20 cellular contexts compared by ENCODE assay signal in genomic region chr12:62379026-62379722, GRCh38.
DNase-seq lines count a peak whose midpoint lies in the region; ATAC-seq, FAIRE-seq and TF ChIP-seq lines count a peak whose summit lies in the region.
"Had no signal": no experiment of that assay in that cellular context is flagged by ENCODE, and none has a peak within 500 bp of the region (broad histone marks: within the 10 kb centered on the region; RNA-seq: fewer than 3 reads in every experiment).

No MANE protein-coding gene starts in this region.

- ATAC-seq in CD4-positive, CD25-positive, alpha-beta regulatory T cell (ENCODE audit: low read depth in 2 of 2): no peak
- ATAC-seq in naive thymus-derived CD8-positive, alpha-beta T cell: no peak
- no peak for ATAC-seq in lower lobe of right lung
- ATAC-seq: heart left ventricle; stimulated activated naive CD8-positive, alpha-beta T cell treated with anti-CD3 and anti-CD28 coated beads, Interleukin-15, amount 100 ng/mL, for 72 hours had no signal

- intact Hi-C loops in lower lobe of right lung (cut with DNase I) (no loop called here), Calu3 (cut with micrococcal nuclease; ENCODE audit: unreplicated experiment) (no loop called here)
- intact Hi-C loops in activated T-helper 1 cell treated with anti-CD3 and anti-CD28 coated beads, Interleukin-12 subunit alpha, Interleukin-12 subunit beta, Interleukin-2, Interleukin-4 antibody, amounts not matched to agents 30 ng/mL and 10 ng/mL and 1 ng/mL, durations not matched to agents 14 hours and 24 hours and 36 hours (cut with micrococcal nuclease): no loop called here

- H3K27me3 Mint-ChIP-seq in CD4-positive, CD25-positive, alpha-beta regulatory T cell: no peaks in the 10 kb centered on the region
- H3K27me3 Mint-ChIP-seq in naive thymus-derived CD8-positive, alpha-beta T cell: no peaks in the 10 kb centered on the region
- H3K27me3 Mint-ChIP-seq in activated T-helper 1 cell treated with anti-CD3 and anti-CD28 coated beads, Interleukin-12 subunit alpha, Interleukin-12 subunit beta, Interleukin-2, Interleukin-4 antibody, amounts not matched to agents 30 ng/mL and 10 ng/mL and 1 ng/mL, durations not matched to agents 14 hours and 24 hours and 36 hours (ENCODE audit: insufficient read depth): no peaks in the 10 kb centered on the region
- H3K27me3 Mint-ChIP-seq in Calu3 (ENCODE audit: unreplicated experiment): no peaks in the 10 kb centered on the region
- H3K27me3 Mint-ChIP-seq: stimulated activated naive CD8-positive, alpha-beta T cell treated with anti-CD3 and anti-CD28 coated beads, Interleukin-15, amount 100 ng/mL, for 72 hours had no signal

- peak overlapping the region in 2 of 3 donors; percentile 14 to 47 for H3K27ac Mint-ChIP-seq in CD4-positive, CD25-positive, alpha-beta regulatory T cell
- peak overlapping the region in 8 of 10 donors; percentile 7 to 75 (median 35) for H3K27ac Mint-ChIP-seq in naive thymus-derived CD8-positive, alpha-beta T cell
- no peak overlapping the region for H3K27ac Mint-ChIP-seq in activated T-helper 1 cell treated with anti-CD3 and anti-CD28 coated beads, Interleukin-12 subunit alpha, Interleukin-12 subunit beta, Interleukin-2, Interleukin-4 antibody, amounts not matched to agents 30 ng/mL and 10 ng/mL and 1 ng/mL, durations not matched to agents 14 hours and 24 hours and 36 hours
- no peak overlapping the region for H3K27ac Mint-ChIP-seq in Calu3 (ENCODE audit: unreplicated experiment)

- peaks cover 33 to 53% (median 45%) of the 10 kb centered on the region in 4 donors for H3K4me1 Mint-ChIP-seq in CD4-positive, CD25-positive, alpha-beta regulatory T cell
- peaks cover 7 to 25% (median 22%) of the 10 kb centered on the region in 4 donors for H3K4me1 Mint-ChIP-seq in naive thymus-derived CD8-positive, alpha-beta T cell
- H3K4me1 Mint-ChIP-seq in activated T-helper 1 cell treated with anti-CD3 and anti-CD28 coated beads, Interleukin-12 subunit alpha, Interleukin-12 subunit beta, Interleukin-2, Interleukin-4 antibody, amounts not matched to agents 30 ng/mL and 10 ng/mL and 1 ng/mL, durations not matched to agents 14 hours and 24 hours and 36 hours (ENCODE audit: low read depth): peaks cover 19% of the 10 kb centered on the region
- H3K4me1 Mint-ChIP-seq in Calu3 (ENCODE audit: low read depth, unreplicated experiment): no peaks in the 10 kb centered on the region

- no peak overlapping the region for H3K4me3 Mint-ChIP-seq in CD4-positive, CD25-positive, alpha-beta regulatory T cell
- H3K4me3 Mint-ChIP-seq in naive thymus-derived CD8-positive, alpha-beta T cell: no peak overlapping the region
- H3K4me3 Mint-ChIP-seq in activated T-helper 1 cell treated with anti-CD3 and anti-CD28 coated beads, Interleukin-12 subunit alpha, Interleukin-12 subunit beta, Interleukin-2, Interleukin-4 antibody, amounts not matched to agents 30 ng/mL and 10 ng/mL and 1 ng/mL, durations not matched to agents 14 hours and 24 hours and 36 hours: no peak overlapping the region
- no peak overlapping the region for H3K4me3 Mint-ChIP-seq in Calu3 (ENCODE audit: low read depth, unreplicated experiment)
- H3K4me3 Mint-ChIP-seq: stimulated activated naive CD8-positive, alpha-beta T cell treated with anti-CD3 and anti-CD28 coated beads, Interleukin-15, amount 100 ng/mL, for 72 hours had no signal

- peak overlapping the region; percentile 9 for H3K27ac ChIP-seq in CD4-positive, CD25-positive, alpha-beta regulatory T cell (ENCODE audit: insufficient read depth, low read length, poor library complexity, severe bottlenecking)
- H3K27ac ChIP-seq in lower lobe of right lung: no peak overlapping the region
- H3K27ac ChIP-seq: heart left ventricle, HL-60, spleen, uterus had no signal

- H3K36me3 ChIP-seq in CD4-positive, CD25-positive, alpha-beta regulatory T cell (ENCODE audit: control insufficient read depth, insufficient read depth, low read length): peaks cover 59% of the 10 kb centered on the region
- H3K36me3 ChIP-seq in lower lobe of right lung: peaks cover 27% of the 10 kb centered on the region
- H3K36me3 ChIP-seq: uterus had no signal

- H3K27me3 ChIP-seq in CD4-positive, CD25-positive, alpha-beta regulatory T cell (ENCODE audit: control insufficient read depth, insufficient read depth, low read length): no peaks in the 10 kb centered on the region
- H3K27me3 ChIP-seq in lower lobe of right lung (ENCODE audit: low read depth): no peaks in the 10 kb centered on the region
- H3K27me3 ChIP-seq: heart left ventricle, spleen, uterus had no signal

- CTCF ChIA-PET in Calu3 (lab: Charles Lee): no interaction called here

- H3K36me3 Mint-ChIP-seq in CD4-positive, CD25-positive, alpha-beta regulatory T cell: peaks cover 24% of the 10 kb centered on the region
- peaks cover 0 to 34% (median 13%) of the 10 kb centered on the region in 3 donors for H3K36me3 Mint-ChIP-seq in naive thymus-derived CD8-positive, alpha-beta T cell
- peaks cover 17% of the 10 kb centered on the region for H3K36me3 Mint-ChIP-seq in activated T-helper 1 cell treated with anti-CD3 and anti-CD28 coated beads, Interleukin-12 subunit alpha, Interleukin-12 subunit beta, Interleukin-2, Interleukin-4 antibody, amounts not matched to agents 30 ng/mL and 10 ng/mL and 1 ng/mL, durations not matched to agents 14 hours and 24 hours and 36 hours (ENCODE audit: low read depth)
- H3K36me3 Mint-ChIP-seq in Calu3 (ENCODE audit: insufficient read depth, unreplicated experiment): no peaks in the 10 kb centered on the region

- BruUV-seq in Calu3 (replicated peaks; lab: Mats Ljungman, UMichigan): no TSS peak

- no peak for TF ChIP-seq CTCF in lower lobe of right lung (IDR thresholded peaks at IDR 0.05)
- no peak for TF ChIP-seq CTCF in Calu3 (IDR thresholded peaks at IDR 0.05; ENCODE audit: unreplicated experiment)

- POLR2A ChIA-PET in naive thymus-derived CD8-positive, alpha-beta T cell (lab: Charles Lee): no interaction called here

- DNase-seq in CD4-positive, CD25-positive, alpha-beta regulatory T cell: no peak
- no peak for DNase-seq in GM19239 (ENCODE audit: insufficient read length, low spot score)
- peak; percentile 55 for DNase-seq in amniotic epithelial cell (ENCODE audit: low read depth)
- DNase-seq in naive thymus-derived CD8-positive, alpha-beta T cell: no peak
- DNase-seq in lower lobe of right lung: no peak
- DNase-seq in activated T-helper 1 cell treated with anti-CD3 and anti-CD28 coated beads, Interleukin-12 subunit alpha, Interleukin-12 subunit beta, Interleukin-2, Interleukin-4 antibody, amounts not matched to agents 30 ng/mL and 10 ng/mL and 1 ng/mL, durations not matched to agents 14 hours and 24 hours and 36 hours (ENCODE audit: low spot score): no peak
- no peak for DNase-seq in Calu3
- DNase-seq in cerebellar cortex (ENCODE audit: low spot score): no peak
- DNase-seq: activated CD4-positive, alpha-beta T cell treated with anti-CD3 and anti-CD28 coated beads, Interleukin-2, amount 50 U/mL, for 4 hours; C1 segment of cervical spinal cord; heart left ventricle; islet precursor cell; Karpas-422; NCI-H1436; NCI-H345; spleen; stimulated activated naive CD8-positive, alpha-beta T cell treated with anti-CD3 and anti-CD28 coated beads, Interleukin-15, amount 100 ng/mL, for 72 hours; uterus had no signal

- H3K4me3 ChIP-seq in CD4-positive, CD25-positive, alpha-beta regulatory T cell (ENCODE audit: low read depth, low read length): peak overlapping the region; percentile 17
- H3K4me3 ChIP-seq in lower lobe of right lung: no peak overlapping the region
- H3K4me3 ChIP-seq: heart left ventricle, spleen, uterus had no signal

- peak; percentile 76 for FAIRE-seq in GM19239 (lab: Jason Lieb, UNC)
- FAIRE-seq: TTC549 had no signal

- H3K4me1 ChIP-seq in CD4-positive, CD25-positive, alpha-beta regulatory T cell (ENCODE audit: control insufficient read depth, insufficient read depth, low read length, poor library complexity, severe bottlenecking): peaks cover 9% of the 10 kb centered on the region
- H3K4me1 ChIP-seq in lower lobe of right lung: no peaks in the 10 kb centered on the region
- H3K4me1 ChIP-seq: uterus had no signal

- H3K9me3 Mint-ChIP-seq in CD4-positive, CD25-positive, alpha-beta regulatory T cell: no peaks in the 10 kb centered on the region
- H3K9me3 Mint-ChIP-seq in naive thymus-derived CD8-positive, alpha-beta T cell: no peaks in the 10 kb centered on the region
- no peaks in the 10 kb centered on the region for H3K9me3 Mint-ChIP-seq in activated T-helper 1 cell treated with anti-CD3 and anti-CD28 coated beads, Interleukin-12 subunit alpha, Interleukin-12 subunit beta, Interleukin-2, Interleukin-4 antibody, amounts not matched to agents 30 ng/mL and 10 ng/mL and 1 ng/mL, durations not matched to agents 14 hours and 24 hours and 36 hours
- H3K9me3 Mint-ChIP-seq in Calu3 (ENCODE audit: low read depth, unreplicated experiment): no peaks in the 10 kb centered on the region
- H3K9me3 Mint-ChIP-seq: stimulated activated naive CD8-positive, alpha-beta T cell treated with anti-CD3 and anti-CD28 coated beads, Interleukin-15, amount 100 ng/mL, for 72 hours had no signal

- H3K9me3 ChIP-seq in CD4-positive, CD25-positive, alpha-beta regulatory T cell (ENCODE audit: control insufficient read depth in 2 of 2, low read length in 2 of 2): no peaks in the 10 kb centered on the region
- H3K9me3 ChIP-seq in lower lobe of right lung: no peaks in the 10 kb centered on the region
- H3K9me3 ChIP-seq: heart left ventricle, spleen, uterus had no signal

Comparison
In these comparisons a context has a peak if more than half of its experiments do, and no peak if none do; other contexts are left out.
1. H3K27ac Mint-ChIP-seq: peak in CD4-positive, CD25-positive, alpha-beta regulatory T cell (2 of 3) and naive thymus-derived CD8-positive, alpha-beta T cell (8 of 10); none in activated T-helper 1 cell treated with anti-CD3 and anti-CD28 coated beads, Interleukin-12 subunit alpha, Interleukin-12 subunit beta, Interleukin-2, Interleukin-4 antibody, amounts not matched to agents 30 ng/mL and 10 ng/mL and 1 ng/mL, durations not matched to agents 14 hours and 24 hours and 36 hours (single experiment) and Calu3 (single experiment).